In genomic region chr13:94558721-94559120, GRCh38 we compare ENCODE assay signal across 19 cellular contexts. TPM values are rescaled to one million over a fixed set of nuclear protein-coding genes. Genes with fewer than 3 reads are reported as not detected.
A peak's percentile ranks its signal among the peaks of the same experiment; 100 is the strongest.
DNase-seq lines count a peak whose midpoint lies in the region; ATAC-seq and TF ChIP-seq lines count a peak whose summit lies in the region.
"Had no signal": no experiment of that assay in that cellular context is flagged by ENCODE, and none has a peak within 500 bp of the region (broad histone marks: within the 10 kb centered on the region; RNA-seq: fewer than 3 reads in every experiment).

No MANE protein-coding gene starts in this region.

- H3K4me2 ChIP-seq in GM23338: no peak overlapping the region
- no peak overlapping the region for H3K4me2 ChIP-seq in smooth muscle cell

- H3K79me2 ChIP-seq in GM23338 (replicated peaks; ENCODE audit: insufficient read depth): no peaks in the 10 kb centered on the region
- no peaks in the 10 kb centered on the region for H3K79me2 ChIP-seq in smooth muscle cell (ENCODE audit: low read depth)

- peak overlapping the region; percentile 51 for H3K4me3 Mint-ChIP-seq in activated CD4-positive, alpha-beta T cell treated with anti-CD3 and anti-CD28 coated beads, Interleukin-2, amount 10 ng/mL, durations not matched to agents 24 days and 14 days
- no peak overlapping the region for H3K4me3 Mint-ChIP-seq in GM23338
- no peak overlapping the region for H3K4me3 Mint-ChIP-seq in activated CD8-positive, alpha-beta T cell treated with anti-CD3 and anti-CD28 coated beads for 36 hours

- ATAC-seq in GM23338: no peak
- peak; percentile 87 for ATAC-seq in activated CD8-positive, alpha-beta T cell treated with anti-CD3 and anti-CD28 coated beads for 36 hours
- ATAC-seq: HepG2, mucosa of descending colon had no signal

- H3K4me3 ChIP-seq in GM23338: no peak overlapping the region
- H3K4me3 ChIP-seq in smooth muscle cell: no peak overlapping the region
- H3K4me3 ChIP-seq: breast epithelium, mucosa of descending colon, ovary, upper lobe of left lung had no signal

- H2AFZ ChIP-seq in GM23338 (no peak overlapping the region), smooth muscle cell (ENCODE audit: low read depth) (no peak overlapping the region)

- peak; percentile 83 for DNase-seq in activated CD4-positive, alpha-beta T cell treated with anti-CD3 and anti-CD28 coated beads, Interleukin-2, amount 10 ng/mL, durations not matched to agents 24 days and 14 days
- DNase-seq in activated CD4-positive, alpha-beta T cell treated with anti-CD3 and anti-CD28 coated beads, Interleukin-2, amount 50 U/mL, for 48 hours: no peak
- peak; percentile 29 for DNase-seq in GM23338 (ENCODE audit: low spot score)
- DNase-seq in activated CD8-positive, alpha-beta T cell treated with anti-CD3 and anti-CD28 coated beads for 36 hours: peak; percentile 56
- DNase-seq in medulla oblongata (ENCODE audit: extremely low spot score): peak; percentile 25
- no peak for DNase-seq in NCI-H2081 (lab: John Stamatoyannopoulos, UW)
- no peak for DNase-seq in smooth muscle cell (lab: John Stamatoyannopoulos, UW; ENCODE audit: unreplicated experiment)
- DNase-seq in RWPE1 (ENCODE audit: low spot score): no peak
- DNase-seq: activated gamma-delta T cell treated with Interleukin-2 at 50 U/mL for 16 hours, Caco-2, GDM1, HCEC 1CT, mucosa of descending colon, MV-4-11, NCI-H2171 treated with DMSO at 0.1 percent for 48 hours, ovary, upper lobe of left lung had no signal

- H3K27ac Mint-ChIP-seq in activated CD4-positive, alpha-beta T cell treated with anti-CD3 and anti-CD28 coated beads, Interleukin-2, amount 10 ng/mL, durations not matched to agents 24 days and 14 days: peak overlapping the region; percentile 27
- H3K27ac Mint-ChIP-seq in GM23338: no peak overlapping the region
- H3K27ac Mint-ChIP-seq in activated CD8-positive, alpha-beta T cell treated with anti-CD3 and anti-CD28 coated beads for 36 hours: peak overlapping the region; percentile 73

- H3K9ac ChIP-seq in smooth muscle cell (ENCODE audit: low read depth): no peak overlapping the region

- no peaks in the 10 kb centered on the region for H3K27me3 Mint-ChIP-seq in activated CD4-positive, alpha-beta T cell treated with anti-CD3 and anti-CD28 coated beads, Interleukin-2, amount 10 ng/mL, durations not matched to agents 24 days and 14 days
- H3K27me3 Mint-ChIP-seq in GM23338 (ENCODE audit: insufficient read depth, low read depth, poor library complexity): no peaks in the 10 kb centered on the region
- H3K27me3 Mint-ChIP-seq in activated CD8-positive, alpha-beta T cell treated with anti-CD3 and anti-CD28 coated beads for 36 hours: no peaks in the 10 kb centered on the region

- H3K36me3 ChIP-seq in GM23338 (ENCODE audit: insufficient read depth): no peaks in the 10 kb centered on the region
- no peaks in the 10 kb centered on the region for H3K36me3 ChIP-seq in smooth muscle cell (ENCODE audit: low read depth)
- H3K36me3 ChIP-seq: breast epithelium, ovary had no signal

- no peaks in the 10 kb centered on the region for H4K20me1 ChIP-seq in GM23338 (replicated peaks; ENCODE audit: insufficient read depth)
- no peaks in the 10 kb centered on the region for H4K20me1 ChIP-seq in smooth muscle cell (ENCODE audit: low read depth)

- 60% methylated on average over 6 of the region's 6 CpGs for WGBS in smooth muscle cell (ENCODE audit: low lambda C conversion rate)

- H3K9me3 ChIP-seq in smooth muscle cell (replicated peaks; ENCODE audit: low read depth): no peaks in the 10 kb centered on the region
- H3K9me3 ChIP-seq: breast epithelium, Caco-2, mucosa of descending colon, ovary, upper lobe of left lung had no signal

- CTCF ChIA-PET in activated CD8-positive, alpha-beta T cell treated with anti-CD3 and anti-CD28 coated beads for 36 hours (lab: Charles Lee): no interaction called here
- CTCF ChIA-PET in RWPE1 (lab: Yijun Ruan, JAX): no interaction called here

- H3K27me3 ChIP-seq in GM23338 (ENCODE audit: insufficient read depth): no peaks in the 10 kb centered on the region
- no peaks in the 10 kb centered on the region for H3K27me3 ChIP-seq in smooth muscle cell (ENCODE audit: low read depth)
- H3K27me3 ChIP-seq: breast epithelium, ovary, upper lobe of left lung had no signal

- no peak for TF ChIP-seq CTCF in GM23338 (conservative IDR thresholded peaks at IDR 0.05; ENCODE audit: low read depth in 2 of 2)
- no peak for TF ChIP-seq CTCF in activated CD8-positive, alpha-beta T cell treated with anti-CD3 and anti-CD28 coated beads for 36 hours (IDR thresholded peaks at IDR 0.05)
- no peak for TF ChIP-seq CTCF in smooth muscle cell (IDR thresholded peaks at IDR 0.05; ENCODE audit: borderline replicate concordance, insufficient read depth, poor library complexity, severe bottlenecking)
- no peak for TF ChIP-seq CTCF in RWPE1 (conservative IDR thresholded peaks at IDR 0.05; ENCODE audit: low read depth)

- H3K4me1 ChIP-seq in GM23338 (ENCODE audit: insufficient read depth): no peaks in the 10 kb centered on the region
- H3K4me1 ChIP-seq in smooth muscle cell (ENCODE audit: low read depth): no peaks in the 10 kb centered on the region
- H3K4me1 ChIP-seq: breast epithelium, Caco-2, upper lobe of left lung had no signal

- intact Hi-C loops in activated CD4-positive, alpha-beta T cell treated with anti-CD3 and anti-CD28 coated beads, Interleukin-2, amount 10 ng/mL, durations not matched to agents 24 days and 14 days (cut with micrococcal nuclease): loop anchor here (10.0 kb wide), 1 partner anchor 746 kb away; the partner anchor contains the start of gene ABCC4
- intact Hi-C loops in activated CD8-positive, alpha-beta T cell treated with anti-CD3 and anti-CD28 coated beads for 36 hours (cut with micrococcal nuclease): no loop called here

- H3K4me1 Mint-ChIP-seq in activated CD4-positive, alpha-beta T cell treated with anti-CD3 and anti-CD28 coated beads, Interleukin-2, amount 10 ng/mL, durations not matched to agents 24 days and 14 days: peaks cover 26% of the 10 kb centered on the region
- peaks cover 4% of the 10 kb centered on the region; the same call in 1 of the 3 replicates for H3K4me1 Mint-ChIP-seq in GM23338
- H3K4me1 Mint-ChIP-seq in activated CD8-positive, alpha-beta T cell treated with anti-CD3 and anti-CD28 coated beads for 36 hours (ENCODE audit: low read depth): peaks cover 20% of the 10 kb centered on the region

- H3K9me2 ChIP-seq in GM23338 (ENCODE audit: insufficient read depth): no peaks in the 10 kb centered on the region

- H3K27ac ChIP-seq in GM23338 (ENCODE audit: low read depth): no peak overlapping the region
- H3K27ac ChIP-seq in smooth muscle cell (ENCODE audit: low read depth): no peak overlapping the region
- H3K27ac ChIP-seq in RWPE1: no peak overlapping the region
- H3K27ac ChIP-seq: breast epithelium, ovary, upper lobe of left lung had no signal

- H3F3A ChIP-seq in GM23338 (replicated peaks; ENCODE audit: low read depth) (no peaks in the 10 kb centered on the region), smooth muscle cell (ENCODE audit: low read depth) (peaks cover 4% of the 10 kb centered on the region)

- H3K36me3 Mint-ChIP-seq in activated CD4-positive, alpha-beta T cell treated with anti-CD3 and anti-CD28 coated beads, Interleukin-2, amount 10 ng/mL, durations not matched to agents 24 days and 14 days (ENCODE audit: low read depth): peaks cover 16% of the 10 kb centered on the region
- H3K36me3 Mint-ChIP-seq in GM23338 (ENCODE audit: low read depth): no peaks in the 10 kb centered on the region
- peaks cover 17% of the 10 kb centered on the region for H3K36me3 Mint-ChIP-seq in activated CD8-positive, alpha-beta T cell treated with anti-CD3 and anti-CD28 coated beads for 36 hours (ENCODE audit: low read depth)

- POLR2A ChIA-PET in activated CD8-positive, alpha-beta T cell treated with anti-CD3 and anti-CD28 coated beads for 36 hours (lab: Charles Lee): no interaction called here
- POLR2A ChIA-PET in RWPE1 (lab: Yijun Ruan, JAX; ENCODE audit: low non-redundant PET): no interaction called here

- H3K9me3 Mint-ChIP-seq in activated CD4-positive, alpha-beta T cell treated with anti-CD3 and anti-CD28 coated beads, Interleukin-2, amount 10 ng/mL, durations not matched to agents 24 days and 14 days: no peaks in the 10 kb centered on the region
- H3K9me3 Mint-ChIP-seq in GM23338: no peaks in the 10 kb centered on the region
- H3K9me3 Mint-ChIP-seq in activated CD8-positive, alpha-beta T cell treated with anti-CD3 and anti-CD28 coated beads for 36 hours: peaks cover 5% of the 10 kb centered on the region

TF ChIP-seq in GM23338, 12 proteins besides CTCF, POLR2A, EP300 and RAD21 (continues in another document):
- TF ChIP-seq EZH2phosphoT487 (IDR thresholded peaks at IDR 0.05; ENCODE audit: unreplicated experiment): no peak

RNA-seq across cellular contexts. Expression of gene TGDS, which starts 37.2 kb away (rescaled TPM):
- 27.5 and 31.0 TPM in 2 replicates for total RNA-seq in activated CD4-positive, alpha-beta T cell treated with anti-CD3 and anti-CD28 coated beads, Interleukin-2, amount 10 ng/mL, durations not matched to agents 24 days and 14 days
- 19.6 and 23.9 TPM in 2 replicates for total RNA-seq in GM23338 (2014; rRNA removed; shearing (Covaris generic))
- polyA plus RNA-seq in GM23338 (2016; fragmentation: Nextera tagmentation; extraction: Ambion mirVana): 18.1 and 18.4 TPM in 2 replicates
- total RNA-seq in activated CD8-positive, alpha-beta T cell treated with anti-CD3 and anti-CD28 coated beads for 36 hours: 10 to 100 TPM; 24.0 to 27.0 TPM
- 16.0 and 28.7 TPM in 2 replicates for total RNA-seq in smooth muscle cell
- 9.5 and 17.1 TPM in 2 replicates for polyA plus RNA-seq in smooth muscle cell

RNA-seq across cellular contexts. Expression of gene GPR180, which starts 42.9 kb away (rescaled TPM):
- total RNA-seq in activated CD4-positive, alpha-beta T cell treated with anti-CD3 and anti-CD28 coated beads, Interleukin-2, amount 10 ng/mL, durations not matched to agents 24 days and 14 days: 9.8 and 10.3 TPM in 2 replicates
- 8.7 and 9.5 TPM in 2 replicates for total RNA-seq in GM23338 (2014; rRNA removed; shearing (Covaris generic))
- polyA plus RNA-seq in GM23338 (2016; fragmentation: Nextera tagmentation; extraction: Ambion mirVana) (3.1 and 3.7 TPM in 2 replicates), smooth muscle cell (8.9 and 10.8 TPM in 2 replicates)
- total RNA-seq in activated CD8-positive, alpha-beta T cell treated with anti-CD3 and anti-CD28 coated beads for 36 hours: 1 to 10 TPM; 7.5 to 7.7 TPM
- 25.0 and 30.7 TPM in 2 replicates for total RNA-seq in smooth muscle cell
- total RNA-seq: HepG2 had no signal
- polyA plus RNA-seq: HepG2 had no signal

Comparison
In these comparisons a context has a peak if more than half of its experiments do, and no peak if none do; other contexts are left out.
1. DNase-seq: peak in activated CD4-positive, alpha-beta T cell treated with anti-CD3 and anti-CD28 coated beads, Interleukin-2, amount 10 ng/mL, durations not matched to agents 24 days and 14 days (single experiment), GM23338 (single experiment), activated CD8-positive, alpha-beta T cell treated with anti-CD3 and anti-CD28 coated beads for 36 hours (single experiment) and medulla oblongata (single experiment); none in activated CD4-positive, alpha-beta T cell treated with anti-CD3 and anti-CD28 coated beads, Interleukin-2, amount 50 U/mL, for 48 hours (0 of 2), NCI-H2081 (0 of 2), smooth muscle cell (single experiment) and RWPE1 (single experiment).